In genomic region chr2:64391459-64391858, GRCh38 we compare ENCODE assay signal across 1 cellular context.
TF ChIP-seq lines count a peak whose summit lies in the region.

No MANE protein-coding gene starts in this region.

TF ChIP-seq in K562, 482 proteins besides CTCF, POLR2A, EP300 and RAD21 (continued from another document):
- TF ChIP-seq, protein P1, sequence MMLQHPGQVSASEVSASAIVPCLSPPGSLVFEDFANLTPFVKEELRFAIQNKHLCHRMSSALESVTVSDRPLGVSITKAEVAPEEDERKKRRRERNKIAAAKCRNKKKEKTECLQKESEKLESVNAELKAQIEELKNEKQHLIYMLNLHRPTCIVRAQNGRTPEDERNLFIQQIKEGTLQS (IDR thresholded peaks at IDR 0.05): peak; percentile 84
- TF ChIP-seq, protein P1 (CRISPR knock-in tag; conservative IDR thresholded peaks at IDR 0.05): no peak
- TF ChIP-seq ATF1 (CRISPR knock-in tag; IDR thresholded peaks at IDR 0.05): no peak
- TF ChIP-seq ATF1 (tag; IDR thresholded peaks at IDR 0.05): peak; percentile 49; the same call in 1 of the 2 replicates
- TF ChIP-seq ARID1B (IDR thresholded peaks at IDR 0.05): peak; percentile 52
- no peak for TF ChIP-seq MAFG (tag; conservative IDR thresholded peaks at IDR 0.05)
- no peak for TF ChIP-seq SNIP1 (IDR thresholded peaks at IDR 0.05; ENCODE audit: low read depth)
- TF ChIP-seq TEAD2 (tag; IDR thresholded peaks at IDR 0.05): no peak
- no peak for TF ChIP-seq PBX2 (CRISPR knock-in tag; IDR thresholded peaks at IDR 0.05; ENCODE audit: low read depth)
- TF ChIP-seq PBX2 (tag; conservative IDR thresholded peaks at IDR 0.05; ENCODE audit: low read depth): no peak
- TF ChIP-seq U2AF1 (optimal IDR thresholded peaks at IDR 0.05; ENCODE audit: low read depth, low read length): no peak
- TF ChIP-seq TGIF2 (CRISPR knock-in tag; IDR thresholded peaks at IDR 0.05): no peak
- TF ChIP-seq CREM (IDR thresholded peaks at IDR 0.05; ENCODE audit: low read depth): peak; percentile 25; the same call in 1 of the 2 replicates
- TF ChIP-seq BHLHE40 (IDR thresholded peaks at IDR 0.05; ENCODE audit: low read length): peak; percentile 57
- TF ChIP-seq, protein P2, sequence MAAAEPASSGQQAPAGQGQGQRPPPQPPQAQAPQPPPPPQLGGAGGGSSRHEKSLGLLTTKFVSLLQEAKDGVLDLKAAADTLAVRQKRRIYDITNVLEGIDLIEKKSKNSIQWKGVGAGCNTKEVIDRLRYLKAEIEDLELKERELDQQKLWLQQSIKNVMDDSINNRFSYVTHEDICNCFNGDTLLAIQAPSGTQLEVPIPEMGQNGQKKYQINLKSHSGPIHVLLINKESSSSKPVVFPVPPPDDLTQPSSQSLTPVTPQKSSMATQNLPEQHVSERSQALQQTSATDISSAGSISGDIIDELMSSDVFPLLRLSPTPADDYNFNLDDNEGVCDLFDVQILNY (CRISPR knock-in tag; IDR thresholded peaks at IDR 0.05): no peak
- no peak for TF ChIP-seq KDM2B (CRISPR knock-in tag; IDR thresholded peaks at IDR 0.05)
- TF ChIP-seq ZNF584 (CRISPR knock-in tag; IDR thresholded peaks at IDR 0.05; ENCODE audit: low read depth): 0 out of 2 replicates have a peak, but pooled peaks have one; percentile 34
- no peak for TF ChIP-seq ZNF146 (CRISPR knock-in tag; IDR thresholded peaks at IDR 0.05; ENCODE audit: unreplicated experiment)
- peak; percentile 60; the same call in 1 of the 2 replicates for TF ChIP-seq ZNF589 (CRISPR knock-in tag; IDR thresholded peaks at IDR 0.05; ENCODE audit: low read depth)
- no peak for TF ChIP-seq JUNB (CRISPR knock-in tag; conservative IDR thresholded peaks at IDR 0.05)
- no peak for TF ChIP-seq SREBF1 (IDR thresholded peaks at IDR 0.05; ENCODE audit: borderline replicate concordance, low read depth, low read length)
- TF ChIP-seq, protein P3, sequence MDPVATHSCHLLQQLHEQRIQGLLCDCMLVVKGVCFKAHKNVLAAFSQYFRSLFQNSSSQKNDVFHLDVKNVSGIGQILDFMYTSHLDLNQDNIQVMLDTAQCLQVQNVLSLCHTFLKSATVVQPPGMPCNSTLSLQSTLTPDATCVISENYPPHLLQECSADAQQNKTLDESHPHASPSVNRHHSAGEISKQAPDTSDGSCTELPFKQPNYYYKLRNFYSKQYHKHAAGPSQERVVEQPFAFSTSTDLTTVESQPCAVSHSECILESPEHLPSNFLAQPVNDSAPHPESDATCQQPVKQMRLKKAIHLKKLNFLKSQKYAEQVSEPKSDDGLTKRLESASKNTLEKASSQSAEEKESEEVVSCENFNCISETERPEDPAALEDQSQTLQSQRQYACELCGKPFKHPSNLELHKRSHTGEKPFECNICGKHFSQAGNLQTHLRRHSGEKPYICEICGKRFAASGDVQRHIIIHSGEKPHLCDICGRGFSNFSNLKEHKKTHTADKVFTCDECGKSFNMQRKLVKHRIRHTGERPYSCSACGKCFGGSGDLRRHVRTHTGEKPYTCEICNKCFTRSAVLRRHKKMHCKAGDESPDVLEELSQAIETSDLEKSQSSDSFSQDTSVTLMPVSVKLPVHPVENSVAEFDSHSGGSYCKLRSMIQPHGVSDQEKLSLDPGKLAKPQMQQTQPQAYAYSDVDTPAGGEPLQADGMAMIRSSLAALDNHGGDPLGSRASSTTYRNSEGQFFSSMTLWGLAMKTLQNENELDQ (CRISPR knock-in tag; IDR thresholded peaks at IDR 0.05; ENCODE audit: borderline replicate concordance): no peak
- no peak for TF ChIP-seq ZBTB9 (CRISPR knock-in tag; IDR thresholded peaks at IDR 0.05)
- peak; percentile 57; the same call in 1 of the 2 replicates for TF ChIP-seq RAD51 (IDR thresholded peaks at IDR 0.05; ENCODE audit: borderline replicate concordance, low read depth)
- TF ChIP-seq RBM15 (IDR thresholded peaks at IDR 0.05; ENCODE audit: insufficient read depth, low read length): no peak
- no peak for TF ChIP-seq PHF20 (IDR thresholded peaks at IDR 0.05; ENCODE audit: partially characterized antibody)
- TF ChIP-seq TEAD1 (CRISPR knock-in tag; IDR thresholded peaks at IDR 0.05): peak in 1 of 2 experiments; percentile 79; a peak in 1 of 4 replicates
- TF ChIP-seq NRF1 (conservative IDR thresholded peaks at IDR 0.05 in 1 of 2, IDR thresholded peaks at IDR 0.05 in 1 of 2): 0 out of 4 replicates have a peak, but pooled peaks of 1 of the 2 experiments have one; percentile 11
- no peak for TF ChIP-seq DLX4 (CRISPR knock-in tag; IDR thresholded peaks at IDR 0.05)
- TF ChIP-seq SNRNP70 (optimal IDR thresholded peaks at IDR 0.05; ENCODE audit: low read depth, low read length): no peak
- TF ChIP-seq SAFB2 (IDR thresholded peaks at IDR 0.05; ENCODE audit: borderline replicate concordance, low read depth, low read length, severe bottlenecking): no peak
- no peak for TF ChIP-seq GATAD2B (IDR thresholded peaks at IDR 0.05; ENCODE audit: borderline replicate concordance)
- peak; percentile 95 for TF ChIP-seq ATF7 (IDR thresholded peaks at IDR 0.05)
- no peak for TF ChIP-seq SAP30 (IDR thresholded peaks at IDR 0.05; ENCODE audit: borderline replicate concordance, insufficient read depth, low read depth, low read length, poor library complexity, severe bottlenecking)
- no peak for TF ChIP-seq ZC3H4 (CRISPR knock-in tag; IDR thresholded peaks at IDR 0.05; ENCODE audit: borderline replicate concordance)
- no peak for TF ChIP-seq ZKSCAN8 (CRISPR knock-in tag; IDR thresholded peaks at IDR 0.05)
- TF ChIP-seq RCOR1 (IDR thresholded peaks at IDR 0.05; ENCODE audit: borderline replicate concordance in 1 of 2, low read depth in 2 of 2, low read length in 2 of 2): no peak
- no peak for TF ChIP-seq SIX5 (IDR thresholded peaks at IDR 0.05; ENCODE audit: borderline replicate concordance in 1 of 2, insufficient read depth in 1 of 2, low read depth in 1 of 2, low read length in 2 of 2)
- peak; percentile 80 for TF ChIP-seq JUN (IDR thresholded peaks at IDR 0.05; ENCODE audit: borderline replicate concordance, low read depth, low read length)
- TF ChIP-seq JUN (CRISPR knock-in tag; IDR thresholded peaks at IDR 0.05; ENCODE audit: borderline replicate concordance): no peak
- TF ChIP-seq CCAR2 (IDR thresholded peaks at IDR 0.05; ENCODE audit: low read depth, low read length): no peak
- TF ChIP-seq USF2 (CRISPR knock-in tag; IDR thresholded peaks at IDR 0.05): peak; percentile 64
- TF ChIP-seq, protein P4, sequence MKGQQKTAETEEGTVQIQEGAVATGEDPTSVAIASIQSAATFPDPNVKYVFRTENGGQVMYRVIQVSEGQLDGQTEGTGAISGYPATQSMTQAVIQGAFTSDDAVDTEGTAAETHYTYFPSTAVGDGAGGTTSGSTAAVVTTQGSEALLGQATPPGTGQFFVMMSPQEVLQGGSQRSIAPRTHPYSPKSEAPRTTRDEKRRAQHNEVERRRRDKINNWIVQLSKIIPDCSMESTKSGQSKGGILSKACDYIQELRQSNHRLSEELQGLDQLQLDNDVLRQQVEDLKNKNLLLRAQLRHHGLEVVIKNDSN (CRISPR knock-in tag; IDR thresholded peaks at IDR 0.05): peak; percentile 62
- no peak for TF ChIP-seq ZNF780A (CRISPR knock-in tag; IDR thresholded peaks at IDR 0.05)
- no peak for TF ChIP-seq ZNF77 (CRISPR knock-in tag; IDR thresholded peaks at IDR 0.05)
- TF ChIP-seq C11orf30 (IDR thresholded peaks at IDR 0.05; ENCODE audit: low read depth): no peak
- TF ChIP-seq TAL1 (IDR thresholded peaks at IDR 0.05): peak; percentile 13; the same call in 1 of the 2 replicates
- no peak for TF ChIP-seq CHD1 (IDR thresholded peaks at IDR 0.05; ENCODE audit: low read length)
- no peak for TF ChIP-seq TAF9B (IDR thresholded peaks at IDR 0.05; ENCODE audit: partially characterized antibody)
- no peak for TF ChIP-seq MAZ (CRISPR knock-in tag; conservative IDR thresholded peaks at IDR 0.05 in 1 of 2, IDR thresholded peaks at IDR 0.05 in 1 of 2)
- TF ChIP-seq, protein P5, sequence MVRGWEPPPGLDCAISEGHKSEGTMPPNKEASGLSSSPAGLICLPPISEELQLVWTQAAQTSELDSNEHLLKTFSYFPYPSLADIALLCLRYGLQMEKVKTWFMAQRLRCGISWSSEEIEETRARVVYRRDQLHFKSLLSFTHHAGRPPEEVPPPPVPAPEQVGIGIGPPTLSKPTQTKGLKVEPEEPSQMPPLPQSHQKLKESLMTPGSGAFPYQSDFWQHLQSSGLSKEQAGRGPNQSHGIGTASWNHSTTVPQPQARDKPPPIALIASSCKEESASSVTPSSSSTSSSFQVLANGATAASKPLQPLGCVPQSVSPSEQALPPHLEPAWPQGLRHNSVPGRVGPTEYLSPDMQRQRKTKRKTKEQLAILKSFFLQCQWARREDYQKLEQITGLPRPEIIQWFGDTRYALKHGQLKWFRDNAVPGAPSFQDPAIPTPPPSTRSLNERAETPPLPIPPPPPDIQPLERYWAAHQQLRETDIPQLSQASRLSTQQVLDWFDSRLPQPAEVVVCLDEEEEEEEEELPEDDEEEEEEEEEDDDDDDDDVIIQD (CRISPR knock-in tag; IDR thresholded peaks at IDR 0.05): no peak
- TF ChIP-seq FOSL1 (tag; conservative IDR thresholded peaks at IDR 0.05): peak; percentile 79
- peak; percentile 52; the same call in 1 of the 2 replicates for TF ChIP-seq L3MBTL2 (IDR thresholded peaks at IDR 0.05)
- TF ChIP-seq JUND (IDR thresholded peaks at IDR 0.05; ENCODE audit: borderline replicate concordance, low read depth, low read length): peak; percentile 86
- TF ChIP-seq JUND (tag; IDR thresholded peaks at IDR 0.05; ENCODE audit: borderline replicate concordance, low read depth, low read length): peak; percentile 86; the same call in 2 of the 3 replicates
- peak; percentile 84 for TF ChIP-seq ZNF384 (IDR thresholded peaks at IDR 0.05; ENCODE audit: low read depth, low read length)
- TF ChIP-seq ZNF583 (CRISPR knock-in tag; IDR thresholded peaks at IDR 0.05): no peak
- TF ChIP-seq HDAC2 (IDR thresholded peaks at IDR 0.05): no peak
- TF ChIP-seq, protein P6, sequence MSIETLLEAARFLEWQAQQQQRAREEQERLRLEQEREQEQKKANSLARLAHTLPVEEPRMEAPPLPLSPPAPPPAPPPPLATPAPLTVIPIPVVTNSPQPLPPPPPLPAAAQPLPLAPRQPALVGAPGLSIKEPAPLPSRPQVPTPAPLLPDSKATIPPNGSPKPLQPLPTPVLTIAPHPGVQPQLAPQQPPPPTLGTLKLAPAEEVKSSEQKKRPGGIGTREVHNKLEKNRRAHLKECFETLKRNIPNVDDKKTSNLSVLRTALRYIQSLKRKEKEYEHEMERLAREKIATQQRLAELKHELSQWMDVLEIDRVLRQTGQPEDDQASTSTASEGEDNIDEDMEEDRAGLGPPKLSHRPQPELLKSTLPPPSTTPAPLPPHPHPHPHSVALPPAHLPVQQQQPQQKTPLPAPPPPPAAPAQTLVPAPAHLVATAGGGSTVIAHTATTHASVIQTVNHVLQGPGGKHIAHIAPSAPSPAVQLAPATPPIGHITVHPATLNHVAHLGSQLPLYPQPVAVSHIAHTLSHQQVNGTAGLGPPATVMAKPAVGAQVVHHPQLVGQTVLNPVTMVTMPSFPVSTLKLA (conservative IDR thresholded peaks at IDR 0.05): no peak
- no peak for TF ChIP-seq ZNF282 (CRISPR knock-in tag; IDR thresholded peaks at IDR 0.05)
- no peak for TF ChIP-seq EWSR1 (IDR thresholded peaks at IDR 0.05; ENCODE audit: borderline replicate concordance, low read depth, partially characterized antibody)
